Comparison of ENCODE assay signal across 11 cellular contexts in genomic region chr19:48913114-48913513, GRCh38. TPM values are rescaled to one million over a fixed set of nuclear protein-coding genes. Genes with fewer than 3 reads are reported as not detected.
DNase-seq lines count a peak whose midpoint lies in the region; ATAC-seq and TF ChIP-seq lines count a peak whose summit lies in the region.
"Had no signal": no experiment of that assay in that cellular context is flagged by ENCODE, and none has a peak within 500 bp of the region (broad histone marks: within the 10 kb centered on the region; RNA-seq: fewer than 3 reads in every experiment).

No MANE protein-coding gene starts in this region.

- no peak overlapping the region for H3K27ac Mint-ChIP-seq in endothelial cell (ENCODE audit: unreplicated experiment)

- no peaks in the 10 kb centered on the region for H3K4me1 Mint-ChIP-seq in endothelial cell (ENCODE audit: unreplicated experiment)

- peak overlapping the region; percentile 82 for H3K4me3 Mint-ChIP-seq in endothelial cell (ENCODE audit: unreplicated experiment)

- H3K9me3 Mint-ChIP-seq in endothelial cell (ENCODE audit: unreplicated experiment), result no peaks in the 10 kb centered on the region

- ATAC-seq in HG02678 (IDR thresholded peaks at IDR 0.05; ENCODE audit: unreplicated experiment) (no peak), GM18519 (IDR thresholded peaks at IDR 0.05; ENCODE audit: low FRiP score, unreplicated experiment) (no peak)

- no peak for TF ChIP-seq CTCF in endothelial cell (IDR thresholded peaks at IDR 0.05; ENCODE audit: unreplicated experiment)

- DNase-seq in CD1c-positive myeloid dendritic cell (ENCODE audit: extremely low spot score), result peak; percentile 43
- DNase-seq in DMS114 treated with DMSO at 0.1 percent for 48 hours (lab: John Stamatoyannopoulos, UW; ENCODE audit: unreplicated experiment), result peak; percentile 17
- DNase-seq in NCI-H2196 (lab: John Stamatoyannopoulos, UW; ENCODE audit: unreplicated experiment), result peak; percentile 52
- no peak for DNase-seq in endothelial cell (ENCODE audit: low spot score)
- DNase-seq in effector CD8-positive, alpha-beta T cell (lab: John Stamatoyannopoulos, UW), result no peak
- DNase-seq in medulla oblongata (ENCODE audit: extremely low spot score), result no peak

- H3K27me3 Mint-ChIP-seq in endothelial cell (ENCODE audit: unreplicated experiment), result no peaks in the 10 kb centered on the region

- H3K36me3 Mint-ChIP-seq in endothelial cell (ENCODE audit: low read depth, unreplicated experiment), result peaks cover 44% of the 10 kb centered on the region

RNA-seq across cellular contexts. Expression of gene NUCB1, which starts 13.0 kb away (rescaled TPM):
- total RNA-seq in endothelial cell (ENCODE audit: unreplicated experiment), result 244 TPM

RNA-seq across cellular contexts. Expression of gene TULP2, which starts 14.6 kb away (rescaled TPM):
- 4.3 TPM for total RNA-seq in endothelial cell (ENCODE audit: unreplicated experiment)
- total RNA-seq: activated CD8-positive, alpha-beta memory T cell treated with anti-CD3 and anti-CD28 coated beads for 36 hours; Daoy had no signal

RNA-seq across cellular contexts. Expression of gene DHDH, which starts 20.4 kb away (rescaled TPM):
- total RNA-seq in endothelial cell (ENCODE audit: unreplicated experiment), result 1.0 TPM
- total RNA-seq: Daoy, pulmonary artery endothelial cell had no signal

RNA-seq across cellular contexts. Expression of gene PPP1R15A, which starts 40.9 kb away (rescaled TPM):
- 65.8 TPM for total RNA-seq in endothelial cell (ENCODE audit: unreplicated experiment)

RNA-seq across cellular contexts. Expression of gene BAX, which starts 41.6 kb away (rescaled TPM):
- 286 TPM for total RNA-seq in endothelial cell (ENCODE audit: unreplicated experiment)

Comparison
In these comparisons a context has a peak if more than half of its experiments do, and no peak if none do; other contexts are left out.
1. DNase-seq: peak in CD1c-positive myeloid dendritic cell (single experiment), DMS114 treated with DMSO at 0.1 percent for 48 hours (single experiment) and NCI-H2196 (single experiment); none in endothelial cell (single experiment), effector CD8-positive, alpha-beta T cell (single experiment) and medulla oblongata (single experiment).